ENCODE assay signal across 8 cellular contexts in genomic region chr9:127049044-127049443, GRCh38.
DNase-seq lines count a peak whose midpoint lies in the region; ATAC-seq and TF ChIP-seq lines count a peak whose summit lies in the region.

No MANE protein-coding gene starts in this region.

- H3K4me1 ChIP-seq in gastrocnemius medialis: peaks cover 19 to 44% of the 10 kb centered on the region in 2 donors

- H3K27me3 ChIP-seq in gastrocnemius medialis: no peaks in the 10 kb centered on the region

- TF ChIP-seq POLR2A in gastrocnemius medialis (IDR thresholded peaks at IDR 0.05): no peak

- peak; percentile 55 for ATAC-seq in HG02610 (IDR thresholded peaks at IDR 0.05; ENCODE audit: unreplicated experiment)
- peak; percentile 75 for ATAC-seq in gastrocnemius medialis
- no peak for ATAC-seq in GM21526 (IDR thresholded peaks at IDR 0.05; ENCODE audit: low FRiP score, unreplicated experiment)

- peak in 2 of 5 experiments; percentile 36 to 39 for TF ChIP-seq CTCF in gastrocnemius medialis (IDR thresholded peaks at IDR 0.05 in 4 of 5, conservative IDR thresholded peaks at IDR 0.05 in 1 of 5)

- in situ Hi-C loops in Caki2 (cut with HindIII; ENCODE audit: low pct_unique_long_range_greater_than_20kb, low sequenced_read_pairs): no loop called here
- in situ Hi-C loops in gastrocnemius medialis (cut with MboI; ENCODE audit: low sequenced_read_pairs in 4 of 4): no loop called here

- H3K27ac ChIP-seq in gastrocnemius medialis: peak overlapping the region in 3 of 4 donors; percentile 35 to 59 (median 38)

- intact Hi-C loops in gastrocnemius medialis (cut with DNase I; ENCODE audit: low total_unique reads): no loop called here

- H3K36me3 ChIP-seq in gastrocnemius medialis: no peaks in the 10 kb centered on the region

- no peak overlapping the region for H3K4me3 ChIP-seq in gastrocnemius medialis

- peak; percentile 19 for DNase-seq in Caki2 (ENCODE audit: low read depth)
- DNase-seq in T-helper 2 cell: peak in 3 of 5 experiments; percentile 3 to 87 (median 23)
- DNase-seq in fibroblast of gingiva (ENCODE audit: low read depth): peak; percentile 87
- peak in 1 of 2 donors; percentile 19 for DNase-seq in gastrocnemius medialis
- no peak for DNase-seq in NCI-H187 (lab: John Stamatoyannopoulos, UW)
- DNase-seq in NCI-H187 treated with DMSO at 0.1 percent for 48 hours (lab: John Stamatoyannopoulos, UW): no peak

- no peaks in the 10 kb centered on the region for H3K9me3 ChIP-seq in gastrocnemius medialis

Comparison
In these comparisons a context has a peak if more than half of its experiments do, and no peak if none do; other contexts are left out.
1. DNase-seq: peak in Caki2 (single experiment), T-helper 2 cell (3 of 5) and fibroblast of gingiva (single experiment); none in NCI-H187 (0 of 2) and NCI-H187 treated with DMSO at 0.1 percent for 48 hours (single experiment).